1 cellular context compared by ENCODE assay signal in the genomic region with DNA sequence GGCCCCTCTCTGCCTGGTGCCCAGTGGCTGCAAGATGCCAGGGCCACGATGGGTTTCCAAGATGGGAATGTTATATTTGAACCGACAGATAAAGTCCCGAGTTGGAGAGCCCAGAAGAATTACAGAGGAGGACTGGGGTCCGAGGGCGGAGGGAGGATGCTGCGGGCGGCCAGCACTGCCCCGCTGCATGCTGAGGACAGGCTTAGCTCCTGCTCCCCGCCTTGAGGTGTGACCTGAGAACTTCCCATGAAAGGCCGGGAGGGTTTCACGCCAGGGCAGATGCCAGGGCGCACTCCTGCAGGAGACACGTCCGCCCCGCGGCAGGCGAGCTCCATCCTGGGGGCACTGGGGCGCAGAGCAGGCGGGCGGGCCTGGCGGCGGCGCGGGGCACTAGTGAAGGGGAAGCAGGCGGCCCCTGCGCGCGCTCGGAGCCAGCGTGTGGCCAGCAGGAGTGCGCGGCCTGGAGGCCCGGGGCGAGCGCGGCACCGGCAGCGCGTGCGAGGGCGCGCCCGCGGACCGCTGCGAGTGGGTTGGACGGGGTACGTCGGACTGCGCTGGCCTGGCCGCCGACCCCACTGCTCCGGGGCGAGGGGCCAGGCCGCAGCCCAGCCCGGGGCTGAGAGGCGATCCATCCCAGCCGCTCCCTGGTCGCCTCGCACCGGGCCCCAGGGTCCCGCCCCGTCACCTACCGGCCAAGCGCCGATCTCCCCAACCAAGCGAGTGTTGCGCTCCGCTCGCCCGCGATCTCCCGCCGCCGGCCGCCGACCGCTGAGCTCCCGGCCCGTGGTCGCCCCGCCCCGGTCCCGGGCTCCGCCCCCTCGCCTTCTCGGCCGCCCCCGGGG.
TF ChIP-seq lines count a peak whose summit lies in the region.

A gene (minus strand): TSS at position 750 of the 842 bp plus-strand sequence. CDS start 26,275 bp downstream, outside the sequence.

TF ChIP-seq in K562, 482 proteins besides CTCF, POLR2A, EP300 and RAD21 (continued from another document and continues in another):
- 0 out of 2 replicates have a peak, but pooled peaks have one; percentile 52 for TF ChIP-seq TRIM28 (IDR thresholded peaks at IDR 0.05)
- peak; percentile 54 for TF ChIP-seq SUPT5H (IDR thresholded peaks at IDR 0.05)
- TF ChIP-seq MYC (IDR thresholded peaks at IDR 0.05; ENCODE audit: low read depth, low read length): no peak; the same call in 1 of the 2 replicates
- 0 out of 2 replicates have a peak, but pooled peaks have one; percentile 21 for TF ChIP-seq MYC (CRISPR knock-in tag; IDR thresholded peaks at IDR 0.05; ENCODE audit: borderline replicate concordance, low read depth)
- TF ChIP-seq NRF1 (conservative IDR thresholded peaks at IDR 0.05 in 1 of 2, IDR thresholded peaks at IDR 0.05 in 1 of 2): peak in 1 of 2 experiments; percentile 5; a peak in 2 of 4 replicates
- TF ChIP-seq, protein P1, sequence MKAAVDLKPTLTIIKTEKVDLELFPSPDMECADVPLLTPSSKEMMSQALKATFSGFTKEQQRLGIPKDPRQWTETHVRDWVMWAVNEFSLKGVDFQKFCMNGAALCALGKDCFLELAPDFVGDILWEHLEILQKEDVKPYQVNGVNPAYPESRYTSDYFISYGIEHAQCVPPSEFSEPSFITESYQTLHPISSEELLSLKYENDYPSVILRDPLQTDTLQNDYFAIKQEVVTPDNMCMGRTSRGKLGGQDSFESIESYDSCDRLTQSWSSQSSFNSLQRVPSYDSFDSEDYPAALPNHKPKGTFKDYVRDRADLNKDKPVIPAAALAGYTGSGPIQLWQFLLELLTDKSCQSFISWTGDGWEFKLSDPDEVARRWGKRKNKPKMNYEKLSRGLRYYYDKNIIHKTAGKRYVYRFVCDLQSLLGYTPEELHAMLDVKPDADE (conservative IDR thresholded peaks at IDR 0.05; ENCODE audit: control insufficient read depth, low read depth, low read length): peak; percentile 77; the same call in 1 of the 2 replicates
- peak; percentile 79 for TF ChIP-seq CXXC5 (CRISPR knock-in tag; IDR thresholded peaks at IDR 0.05)
- TF ChIP-seq NFIC (IDR thresholded peaks at IDR 0.05): peak; percentile 54; the same call in 1 of the 2 replicates
- peak; percentile 75; the same call in 1 of the 2 replicates for TF ChIP-seq ZNF583 (CRISPR knock-in tag; IDR thresholded peaks at IDR 0.05)
- TF ChIP-seq, protein P2, sequence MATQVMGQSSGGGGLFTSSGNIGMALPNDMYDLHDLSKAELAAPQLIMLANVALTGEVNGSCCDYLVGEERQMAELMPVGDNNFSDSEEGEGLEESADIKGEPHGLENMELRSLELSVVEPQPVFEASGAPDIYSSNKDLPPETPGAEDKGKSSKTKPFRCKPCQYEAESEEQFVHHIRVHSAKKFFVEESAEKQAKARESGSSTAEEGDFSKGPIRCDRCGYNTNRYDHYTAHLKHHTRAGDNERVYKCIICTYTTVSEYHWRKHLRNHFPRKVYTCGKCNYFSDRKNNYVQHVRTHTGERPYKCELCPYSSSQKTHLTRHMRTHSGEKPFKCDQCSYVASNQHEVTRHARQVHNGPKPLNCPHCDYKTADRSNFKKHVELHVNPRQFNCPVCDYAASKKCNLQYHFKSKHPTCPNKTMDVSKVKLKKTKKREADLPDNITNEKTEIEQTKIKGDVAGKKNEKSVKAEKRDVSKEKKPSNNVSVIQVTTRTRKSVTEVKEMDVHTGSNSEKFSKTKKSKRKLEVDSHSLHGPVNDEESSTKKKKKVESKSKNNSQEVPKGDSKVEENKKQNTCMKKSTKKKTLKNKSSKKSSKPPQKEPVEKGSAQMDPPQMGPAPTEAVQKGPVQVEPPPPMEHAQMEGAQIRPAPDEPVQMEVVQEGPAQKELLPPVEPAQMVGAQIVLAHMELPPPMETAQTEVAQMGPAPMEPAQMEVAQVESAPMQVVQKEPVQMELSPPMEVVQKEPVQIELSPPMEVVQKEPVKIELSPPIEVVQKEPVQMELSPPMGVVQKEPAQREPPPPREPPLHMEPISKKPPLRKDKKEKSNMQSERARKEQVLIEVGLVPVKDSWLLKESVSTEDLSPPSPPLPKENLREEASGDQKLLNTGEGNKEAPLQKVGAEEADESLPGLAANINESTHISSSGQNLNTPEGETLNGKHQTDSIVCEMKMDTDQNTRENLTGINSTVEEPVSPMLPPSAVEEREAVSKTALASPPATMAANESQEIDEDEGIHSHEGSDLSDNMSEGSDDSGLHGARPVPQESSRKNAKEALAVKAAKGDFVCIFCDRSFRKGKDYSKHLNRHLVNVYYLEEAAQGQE (CRISPR knock-in tag; IDR thresholded peaks at IDR 0.05; ENCODE audit: low read depth): peak; percentile 86
- TF ChIP-seq TRIM24 (IDR thresholded peaks at IDR 0.05): no peak
- TF ChIP-seq, protein P3, sequence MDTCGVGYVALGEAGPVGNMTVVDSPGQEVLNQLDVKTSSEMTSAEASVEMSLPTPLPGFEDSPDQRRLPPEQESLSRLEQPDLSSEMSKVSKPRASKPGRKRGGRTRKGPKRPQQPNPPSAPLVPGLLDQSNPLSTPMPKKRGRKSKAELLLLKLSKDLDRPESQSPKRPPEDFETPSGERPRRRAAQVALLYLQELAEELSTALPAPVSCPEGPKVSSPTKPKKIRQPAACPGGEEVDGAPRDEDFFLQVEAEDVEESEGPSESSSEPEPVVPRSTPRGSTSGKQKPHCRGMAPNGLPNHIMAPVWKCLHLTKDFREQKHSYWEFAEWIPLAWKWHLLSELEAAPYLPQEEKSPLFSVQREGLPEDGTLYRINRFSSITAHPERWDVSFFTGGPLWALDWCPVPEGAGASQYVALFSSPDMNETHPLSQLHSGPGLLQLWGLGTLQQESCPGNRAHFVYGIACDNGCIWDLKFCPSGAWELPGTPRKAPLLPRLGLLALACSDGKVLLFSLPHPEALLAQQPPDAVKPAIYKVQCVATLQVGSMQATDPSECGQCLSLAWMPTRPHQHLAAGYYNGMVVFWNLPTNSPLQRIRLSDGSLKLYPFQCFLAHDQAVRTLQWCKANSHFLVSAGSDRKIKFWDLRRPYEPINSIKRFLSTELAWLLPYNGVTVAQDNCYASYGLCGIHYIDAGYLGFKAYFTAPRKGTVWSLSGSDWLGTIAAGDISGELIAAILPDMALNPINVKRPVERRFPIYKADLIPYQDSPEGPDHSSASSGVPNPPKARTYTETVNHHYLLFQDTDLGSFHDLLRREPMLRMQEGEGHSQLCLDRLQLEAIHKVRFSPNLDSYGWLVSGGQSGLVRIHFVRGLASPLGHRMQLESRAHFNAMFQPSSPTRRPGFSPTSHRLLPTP (IDR thresholded peaks at IDR 0.05; ENCODE audit: borderline replicate concordance, extremely low read depth, insufficient read length): no peak
- peak; percentile 71; the same call in 1 of the 2 replicates for TF ChIP-seq ZBTB7A (IDR thresholded peaks at IDR 0.05; ENCODE audit: borderline replicate concordance, control insufficient read depth, low read depth, low read length)
- TF ChIP-seq TEAD1 (CRISPR knock-in tag; IDR thresholded peaks at IDR 0.05): peak in 1 of 2 experiments; percentile 35; a peak in 1 of 4 replicates
- TF ChIP-seq ZNF143 (CRISPR knock-in tag; IDR thresholded peaks at IDR 0.05): peak; percentile 32; the same call in 1 of the 2 replicates
- TF ChIP-seq ZNF316 (IDR thresholded peaks at IDR 0.05): peak; percentile 60
- peak in 1 of 2 experiments; percentile 84; a peak in 3 of 4 replicates for TF ChIP-seq NONO (IDR thresholded peaks at IDR 0.05; ENCODE audit: low read depth in 2 of 2, low read length in 1 of 2)
- TF ChIP-seq, protein P4, sequence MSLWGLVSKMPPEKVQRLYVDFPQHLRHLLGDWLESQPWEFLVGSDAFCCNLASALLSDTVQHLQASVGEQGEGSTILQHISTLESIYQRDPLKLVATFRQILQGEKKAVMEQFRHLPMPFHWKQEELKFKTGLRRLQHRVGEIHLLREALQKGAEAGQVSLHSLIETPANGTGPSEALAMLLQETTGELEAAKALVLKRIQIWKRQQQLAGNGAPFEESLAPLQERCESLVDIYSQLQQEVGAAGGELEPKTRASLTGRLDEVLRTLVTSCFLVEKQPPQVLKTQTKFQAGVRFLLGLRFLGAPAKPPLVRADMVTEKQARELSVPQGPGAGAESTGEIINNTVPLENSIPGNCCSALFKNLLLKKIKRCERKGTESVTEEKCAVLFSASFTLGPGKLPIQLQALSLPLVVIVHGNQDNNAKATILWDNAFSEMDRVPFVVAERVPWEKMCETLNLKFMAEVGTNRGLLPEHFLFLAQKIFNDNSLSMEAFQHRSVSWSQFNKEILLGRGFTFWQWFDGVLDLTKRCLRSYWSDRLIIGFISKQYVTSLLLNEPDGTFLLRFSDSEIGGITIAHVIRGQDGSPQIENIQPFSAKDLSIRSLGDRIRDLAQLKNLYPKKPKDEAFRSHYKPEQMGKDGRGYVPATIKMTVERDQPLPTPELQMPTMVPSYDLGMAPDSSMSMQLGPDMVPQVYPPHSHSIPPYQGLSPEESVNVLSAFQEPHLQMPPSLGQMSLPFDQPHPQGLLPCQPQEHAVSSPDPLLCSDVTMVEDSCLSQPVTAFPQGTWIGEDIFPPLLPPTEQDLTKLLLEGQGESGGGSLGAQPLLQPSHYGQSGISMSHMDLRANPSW (CRISPR knock-in tag; IDR thresholded peaks at IDR 0.05): 0 out of 2 replicates have a peak, but pooled peaks have one; percentile 63
- peak; percentile 31; the same call in 1 of the 2 replicates for TF ChIP-seq SOX6 (IDR thresholded peaks at IDR 0.05)
- no peak for TF ChIP-seq HDGF (IDR thresholded peaks at IDR 0.05)
- peak; percentile 94 for TF ChIP-seq POLR2G (IDR thresholded peaks at IDR 0.05; ENCODE audit: low read depth, low read length)
- TF ChIP-seq, protein P5, sequence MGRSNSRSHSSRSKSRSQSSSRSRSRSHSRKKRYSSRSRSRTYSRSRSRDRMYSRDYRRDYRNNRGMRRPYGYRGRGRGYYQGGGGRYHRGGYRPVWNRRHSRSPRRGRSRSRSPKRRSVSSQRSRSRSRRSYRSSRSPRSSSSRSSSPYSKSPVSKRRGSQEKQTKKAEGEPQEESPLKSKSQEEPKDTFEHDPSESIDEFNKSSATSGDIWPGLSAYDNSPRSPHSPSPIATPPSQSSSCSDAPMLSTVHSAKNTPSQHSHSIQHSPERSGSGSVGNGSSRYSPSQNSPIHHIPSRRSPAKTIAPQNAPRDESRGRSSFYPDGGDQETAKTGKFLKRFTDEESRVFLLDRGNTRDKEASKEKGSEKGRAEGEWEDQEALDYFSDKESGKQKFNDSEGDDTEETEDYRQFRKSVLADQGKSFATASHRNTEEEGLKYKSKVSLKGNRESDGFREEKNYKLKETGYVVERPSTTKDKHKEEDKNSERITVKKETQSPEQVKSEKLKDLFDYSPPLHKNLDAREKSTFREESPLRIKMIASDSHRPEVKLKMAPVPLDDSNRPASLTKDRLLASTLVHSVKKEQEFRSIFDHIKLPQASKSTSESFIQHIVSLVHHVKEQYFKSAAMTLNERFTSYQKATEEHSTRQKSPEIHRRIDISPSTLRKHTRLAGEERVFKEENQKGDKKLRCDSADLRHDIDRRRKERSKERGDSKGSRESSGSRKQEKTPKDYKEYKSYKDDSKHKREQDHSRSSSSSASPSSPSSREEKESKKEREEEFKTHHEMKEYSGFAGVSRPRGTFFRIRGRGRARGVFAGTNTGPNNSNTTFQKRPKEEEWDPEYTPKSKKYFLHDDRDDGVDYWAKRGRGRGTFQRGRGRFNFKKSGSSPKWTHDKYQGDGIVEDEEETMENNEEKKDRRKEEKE (IDR thresholded peaks at IDR 0.05; ENCODE audit: borderline replicate concordance in 1 of 2, control insufficient read depth in 1 of 2, low read depth in 2 of 2, low read length in 1 of 2): 0 out of 4 replicates have a peak, but pooled peaks of 1 of the 2 experiments have one; percentile 53
- TF ChIP-seq KHSRP (IDR thresholded peaks at IDR 0.05): no peak
- no peak for TF ChIP-seq ILF3 (IDR thresholded peaks at IDR 0.05; ENCODE audit: borderline replicate concordance)
- peak; percentile 68 for TF ChIP-seq ERF (CRISPR knock-in tag; IDR thresholded peaks at IDR 0.05)
- TF ChIP-seq, protein P6, sequence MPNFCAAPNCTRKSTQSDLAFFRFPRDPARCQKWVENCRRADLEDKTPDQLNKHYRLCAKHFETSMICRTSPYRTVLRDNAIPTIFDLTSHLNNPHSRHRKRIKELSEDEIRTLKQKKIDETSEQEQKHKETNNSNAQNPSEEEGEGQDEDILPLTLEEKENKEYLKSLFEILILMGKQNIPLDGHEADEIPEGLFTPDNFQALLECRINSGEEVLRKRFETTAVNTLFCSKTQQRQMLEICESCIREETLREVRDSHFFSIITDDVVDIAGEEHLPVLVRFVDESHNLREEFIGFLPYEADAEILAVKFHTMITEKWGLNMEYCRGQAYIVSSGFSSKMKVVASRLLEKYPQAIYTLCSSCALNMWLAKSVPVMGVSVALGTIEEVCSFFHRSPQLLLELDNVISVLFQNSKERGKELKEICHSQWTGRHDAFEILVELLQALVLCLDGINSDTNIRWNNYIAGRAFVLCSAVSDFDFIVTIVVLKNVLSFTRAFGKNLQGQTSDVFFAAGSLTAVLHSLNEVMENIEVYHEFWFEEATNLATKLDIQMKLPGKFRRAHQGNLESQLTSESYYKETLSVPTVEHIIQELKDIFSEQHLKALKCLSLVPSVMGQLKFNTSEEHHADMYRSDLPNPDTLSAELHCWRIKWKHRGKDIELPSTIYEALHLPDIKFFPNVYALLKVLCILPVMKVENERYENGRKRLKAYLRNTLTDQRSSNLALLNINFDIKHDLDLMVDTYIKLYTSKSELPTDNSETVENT (CRISPR knock-in tag; IDR thresholded peaks at IDR 0.05): peak; percentile 51
- TF ChIP-seq, protein P7, sequence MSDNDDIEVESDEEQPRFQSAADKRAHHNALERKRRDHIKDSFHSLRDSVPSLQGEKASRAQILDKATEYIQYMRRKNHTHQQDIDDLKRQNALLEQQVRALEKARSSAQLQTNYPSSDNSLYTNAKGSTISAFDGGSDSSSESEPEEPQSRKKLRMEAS (CRISPR knock-in tag; IDR thresholded peaks at IDR 0.05): peak; percentile 64
- TF ChIP-seq, protein P8, sequence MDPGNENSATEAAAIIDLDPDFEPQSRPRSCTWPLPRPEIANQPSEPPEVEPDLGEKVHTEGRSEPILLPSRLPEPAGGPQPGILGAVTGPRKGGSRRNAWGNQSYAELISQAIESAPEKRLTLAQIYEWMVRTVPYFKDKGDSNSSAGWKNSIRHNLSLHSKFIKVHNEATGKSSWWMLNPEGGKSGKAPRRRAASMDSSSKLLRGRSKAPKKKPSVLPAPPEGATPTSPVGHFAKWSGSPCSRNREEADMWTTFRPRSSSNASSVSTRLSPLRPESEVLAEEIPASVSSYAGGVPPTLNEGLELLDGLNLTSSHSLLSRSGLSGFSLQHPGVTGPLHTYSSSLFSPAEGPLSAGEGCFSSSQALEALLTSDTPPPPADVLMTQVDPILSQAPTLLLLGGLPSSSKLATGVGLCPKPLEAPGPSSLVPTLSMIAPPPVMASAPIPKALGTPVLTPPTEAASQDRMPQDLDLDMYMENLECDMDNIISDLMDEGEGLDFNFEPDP (CRISPR knock-in tag; IDR thresholded peaks at IDR 0.05): no peak
- TF ChIP-seq, protein P9, sequence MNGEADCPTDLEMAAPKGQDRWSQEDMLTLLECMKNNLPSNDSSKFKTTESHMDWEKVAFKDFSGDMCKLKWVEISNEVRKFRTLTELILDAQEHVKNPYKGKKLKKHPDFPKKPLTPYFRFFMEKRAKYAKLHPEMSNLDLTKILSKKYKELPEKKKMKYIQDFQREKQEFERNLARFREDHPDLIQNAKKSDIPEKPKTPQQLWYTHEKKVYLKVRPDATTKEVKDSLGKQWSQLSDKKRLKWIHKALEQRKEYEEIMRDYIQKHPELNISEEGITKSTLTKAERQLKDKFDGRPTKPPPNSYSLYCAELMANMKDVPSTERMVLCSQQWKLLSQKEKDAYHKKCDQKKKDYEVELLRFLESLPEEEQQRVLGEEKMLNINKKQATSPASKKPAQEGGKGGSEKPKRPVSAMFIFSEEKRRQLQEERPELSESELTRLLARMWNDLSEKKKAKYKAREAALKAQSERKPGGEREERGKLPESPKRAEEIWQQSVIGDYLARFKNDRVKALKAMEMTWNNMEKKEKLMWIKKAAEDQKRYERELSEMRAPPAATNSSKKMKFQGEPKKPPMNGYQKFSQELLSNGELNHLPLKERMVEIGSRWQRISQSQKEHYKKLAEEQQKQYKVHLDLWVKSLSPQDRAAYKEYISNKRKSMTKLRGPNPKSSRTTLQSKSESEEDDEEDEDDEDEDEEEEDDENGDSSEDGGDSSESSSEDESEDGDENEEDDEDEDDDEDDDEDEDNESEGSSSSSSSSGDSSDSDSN (IDR thresholded peaks at IDR 0.05; ENCODE audit: borderline replicate concordance in 1 of 2, low read depth in 2 of 2, low read length in 2 of 2): peak in 1 of 2 experiments; percentile 79; a peak in 1 of 4 replicates
